Comparison of ENCODE assay signal across 15 cellular contexts in the genomic region with DNA sequence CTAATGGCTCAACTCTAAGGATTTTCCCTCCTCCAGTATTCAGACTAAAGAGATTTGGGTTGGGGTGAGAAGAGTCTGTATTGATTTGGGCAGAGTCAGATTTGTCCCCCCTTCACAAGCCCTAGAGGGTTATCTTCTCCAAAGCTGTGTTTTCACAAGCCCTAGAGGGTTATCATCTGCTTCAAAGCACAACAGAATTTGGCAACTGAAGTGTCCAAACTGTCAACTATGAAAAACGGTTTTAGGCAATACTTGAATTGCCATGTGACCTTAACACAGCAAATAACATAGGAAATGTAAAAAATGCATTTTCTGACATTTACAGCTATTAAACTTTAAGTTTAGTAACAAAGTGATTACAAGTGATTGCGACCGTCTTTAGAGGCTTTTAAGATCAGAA.
DNase-seq lines count a peak whose midpoint lies in the region; ATAC-seq, FAIRE-seq and TF ChIP-seq lines count a peak whose summit lies in the region.
"Had no signal": no experiment of that assay in that cellular context is flagged by ENCODE, and none has a peak within 500 bp of the region (broad histone marks: within the 10 kb centered on the region; RNA-seq: fewer than 3 reads in every experiment).

No MANE protein-coding gene starts in this region.

- H4K8ac ChIP-seq in mesendoderm (ENCODE audit: low read depth, low read length), result no peak overlapping the region

- H3K23ac ChIP-seq in mesendoderm (ENCODE audit: low read length), result no peak overlapping the region

- H3K4me1 Mint-ChIP-seq in Calu3 (ENCODE audit: low read depth, unreplicated experiment), result peaks cover 12% of the 10 kb centered on the region

- H3K9me1 ChIP-seq in endothelial cell of umbilical vein (replicated peaks; ENCODE audit: control insufficient read depth, extremely low read depth, insufficient read depth, low read length), result no peaks in the 10 kb centered on the region

- TF ChIP-seq POLR2A in endothelial cell of umbilical vein (IDR thresholded peaks at IDR 0.05; ENCODE audit: low read depth, low read length), result no peak

- no peak overlapping the region for H3K27ac Mint-ChIP-seq in Calu3 (ENCODE audit: unreplicated experiment)

- H3K79me1 ChIP-seq in mesendoderm (ENCODE audit: low read length), result no peaks in the 10 kb centered on the region

- TF ChIP-seq CTCF in HEK293 (tag by site-specific recombination; IDR thresholded peaks at IDR 0.05), result no peak
- TF ChIP-seq CTCF in endothelial cell of umbilical vein (IDR thresholded peaks at IDR 0.05; ENCODE audit: extremely low read depth in 1 of 2, insufficient read depth in 1 of 2, low read depth in 1 of 2, low read length in 2 of 2), result no peak
- TF ChIP-seq CTCF in Calu3 (IDR thresholded peaks at IDR 0.05; ENCODE audit: unreplicated experiment), result no peak

- no peaks in the 10 kb centered on the region for H3K27me3 ChIP-seq in endothelial cell of umbilical vein (ENCODE audit: control insufficient read depth in 2 of 2, insufficient read depth in 2 of 2, low read length in 2 of 2)
- no peaks in the 10 kb centered on the region for H3K27me3 ChIP-seq in mesendoderm (ENCODE audit: insufficient read depth, low read length, poor library complexity)
- H3K27me3 ChIP-seq: BLaER1 treated with 17β-estradiol and CSF1 and Interleukin-3, amounts not matched to agents 10 nM and 100 nM had no signal

- CTCF ChIA-PET in HEK293 (lab: Yijun Ruan, JAX) (no interaction called here), endothelial cell of umbilical vein (lab: Charles Lee) (interaction anchor here (1.0 to 2.0 kb wide), 5 partner anchors 130 to 1369 kb away, joined by 3 to 10 read pairs (median 3); no protein-coding TSS in a partner anchor), Calu3 (lab: Charles Lee) (no interaction called here)

- H3K4me2 ChIP-seq in endothelial cell of umbilical vein (ENCODE audit: insufficient read depth, low read length), result no peak overlapping the region
- H3K4me2 ChIP-seq in mesendoderm (ENCODE audit: low read length), result no peak overlapping the region
- H3K4me2 ChIP-seq: BLaER1 treated with 17β-estradiol and CSF1 and Interleukin-3, amounts not matched to agents 10 nM and 100 nM had no signal

- DNase-seq in NCI-H226 (peak; percentile 35), endothelial cell of umbilical vein (ENCODE audit: low read depth, low spot score) (peak; percentile 36), mesendoderm (peak; percentile 44), Calu3 (no peak), DMS 273 (lab: John Stamatoyannopoulos, UW; ENCODE audit: unreplicated experiment) (no peak), GM19238 (ENCODE audit: insufficient read length, low spot score) (no peak)
- DNase-seq: H7, NCI-H1436 treated with DMSO at 0.1 percent for 48 hours, NCI-H2081, NCI-H69, SHP77 treated with DMSO at 0.1 percent for 48 hours had no signal

- H3K9ac ChIP-seq in endothelial cell of umbilical vein (replicated peaks; ENCODE audit: extremely low read depth, insufficient read depth, low read length), result no peak overlapping the region
- no peak overlapping the region for H3K9ac ChIP-seq in mesendoderm (ENCODE audit: low read length)
- H3K9ac ChIP-seq: BLaER1 treated with 17β-estradiol and CSF1 and Interleukin-3, amounts not matched to agents 10 nM and 100 nM had no signal

- H3K27ac ChIP-seq in HEK293 (ENCODE audit: extremely low read depth, low read depth, low read length) (no peak overlapping the region), endothelial cell of umbilical vein (ENCODE audit: insufficient read depth, low read depth, low read length) (no peak overlapping the region), mesendoderm (ENCODE audit: low read depth, low read length) (no peak overlapping the region)
- H3K27ac ChIP-seq: BLaER1 treated with 17β-estradiol and CSF1 and Interleukin-3, amounts not matched to agents 10 nM and 100 nM had no signal

- no peak overlapping the region for H2AK5ac ChIP-seq in mesendoderm (ENCODE audit: low read length)

- no peaks in the 10 kb centered on the region for H3K9me3 ChIP-seq in HEK293 (ENCODE audit: control insufficient read depth, insufficient read depth, low read depth, low read length)
- no peaks in the 10 kb centered on the region for H3K9me3 ChIP-seq in endothelial cell of umbilical vein (replicated peaks; ENCODE audit: control insufficient read depth, insufficient read depth, low read length)
- H3K9me3 ChIP-seq: BLaER1 treated with 17β-estradiol and CSF1 and Interleukin-3, amounts not matched to agents 10 nM and 100 nM had no signal

- no peaks in the 10 kb centered on the region for H3K36me3 ChIP-seq in HEK293 (ENCODE audit: control insufficient read depth in 2 of 2, insufficient read depth in 1 of 2, low read length in 2 of 2)
- no peaks in the 10 kb centered on the region for H3K36me3 ChIP-seq in endothelial cell of umbilical vein (ENCODE audit: control insufficient read depth in 2 of 2, extremely low read depth in 1 of 2, insufficient read depth in 2 of 2, low read length in 2 of 2)
- H3K36me3 ChIP-seq in mesendoderm (ENCODE audit: control insufficient read depth, insufficient read depth, low read length), result no peaks in the 10 kb centered on the region
- H3K36me3 ChIP-seq: BLaER1 treated with 17β-estradiol and CSF1 and Interleukin-3, amounts not matched to agents 10 nM and 100 nM had no signal

- dilution Hi-C loops in endothelial cell of umbilical vein (cut with MboI; ENCODE audit: extremely low pct_ligation_motif_present, low sequenced_read_pairs), result no loop called here

- POLR2A ChIA-PET in HEK293 (lab: Yijun Ruan, JAX) (no interaction called here), endothelial cell of umbilical vein (lab: Charles Lee) (no interaction called here)

- no peak overlapping the region for H4K5ac ChIP-seq in mesendoderm (ENCODE audit: low read length)

- intact Hi-C loops in endothelial cell of umbilical vein (cut with micrococcal nuclease), result no loop called here
- intact Hi-C loops in Calu3 (cut with micrococcal nuclease; ENCODE audit: unreplicated experiment), result no loop called here

- no peak overlapping the region for H2BK5ac ChIP-seq in mesendoderm (ENCODE audit: low read length)

- H3K79me2 ChIP-seq in endothelial cell of umbilical vein (ENCODE audit: control insufficient read depth, insufficient read depth, low read length) (no peaks in the 10 kb centered on the region), mesendoderm (ENCODE audit: control insufficient read depth, insufficient read depth, low read length) (no peaks in the 10 kb centered on the region)

- no peak overlapping the region for H2BK120ac ChIP-seq in mesendoderm (ENCODE audit: low read depth, low read length)

- no peak overlapping the region for H3K4ac ChIP-seq in mesendoderm (ENCODE audit: low read depth, low read length)

- H3K56ac ChIP-seq in mesendoderm (ENCODE audit: low read length), result no peak overlapping the region

- no peaks in the 10 kb centered on the region for H3K9me3 Mint-ChIP-seq in Calu3 (ENCODE audit: low read depth, unreplicated experiment)

- H3K4me1 ChIP-seq in HEK293 (ENCODE audit: control insufficient read depth, insufficient read depth, low read length), result peaks cover 10% of the 10 kb centered on the region; the same call in 1 of the 2 replicates
- H3K4me1 ChIP-seq in endothelial cell of umbilical vein (ENCODE audit: control insufficient read depth, extremely low read depth, insufficient read depth, low read length), result peaks cover 20% of the 10 kb centered on the region
- H3K4me1 ChIP-seq in mesendoderm (ENCODE audit: control insufficient read depth, low read depth, low read length), result no peaks in the 10 kb centered on the region

- WGBS in mesendoderm (ENCODE audit: extremely low coverage, insufficient coverage, low lambda C conversion rate), result no CpG with 5 or more reads among the region's 3 CpGs

- no peaks in the 10 kb centered on the region for H3K36me3 Mint-ChIP-seq in Calu3 (ENCODE audit: insufficient read depth, unreplicated experiment)

- no peak overlapping the region for H2BK15ac ChIP-seq in mesendoderm (replicated peaks; ENCODE audit: low read depth)

- H2AFZ ChIP-seq in endothelial cell of umbilical vein (ENCODE audit: low read depth, low read length), result no peak overlapping the region

- H3K4me3 Mint-ChIP-seq in Calu3 (ENCODE audit: low read depth, unreplicated experiment), result no peak overlapping the region

- H3K18ac ChIP-seq in mesendoderm (ENCODE audit: low read length), result no peak overlapping the region

- no peak overlapping the region for H3K4me3 ChIP-seq in HEK293 (ENCODE audit: low read depth, low read length)
- no peak overlapping the region for H3K4me3 ChIP-seq in endothelial cell of umbilical vein (replicated peaks in 1 of 3; ENCODE audit: insufficient read depth in 1 of 3, low read depth in 1 of 3, low read length in 3 of 3)
- H3K4me3 ChIP-seq in mesendoderm (ENCODE audit: low read length), result no peak overlapping the region
- H3K4me3 ChIP-seq: BLaER1 treated with 17β-estradiol and CSF1 and Interleukin-3, amounts not matched to agents 10 nM and 100 nM had no signal

- no peaks in the 10 kb centered on the region for H3K27me3 Mint-ChIP-seq in Calu3 (ENCODE audit: unreplicated experiment)

- no TSS peak for BruUV-seq in endothelial cell of umbilical vein (replicated peaks; lab: Mats Ljungman, UMichigan)
- BruUV-seq in Calu3 (replicated peaks; lab: Mats Ljungman, UMichigan), result no TSS peak

- no peak for FAIRE-seq in endothelial cell of umbilical vein (lab: Jason Lieb, UNC)

- no peak for ATAC-seq in HG02798 (IDR thresholded peaks at IDR 0.05; ENCODE audit: poor library complexity, unreplicated experiment)
- ATAC-seq: Panc1 had no signal

- no peaks in the 10 kb centered on the region for H4K20me1 ChIP-seq in endothelial cell of umbilical vein (replicated peaks; ENCODE audit: control insufficient read depth, extremely low read depth, insufficient read depth, low read length)
- H4K20me1 ChIP-seq: BLaER1 treated with 17β-estradiol and CSF1 and Interleukin-3, amounts not matched to agents 10 nM and 100 nM had no signal

TF ChIP-seq in endothelial cell of umbilical vein, 7 proteins besides CTCF, POLR2A, EP300 and RAD21:
- TF ChIP-seq, protein P1, sequence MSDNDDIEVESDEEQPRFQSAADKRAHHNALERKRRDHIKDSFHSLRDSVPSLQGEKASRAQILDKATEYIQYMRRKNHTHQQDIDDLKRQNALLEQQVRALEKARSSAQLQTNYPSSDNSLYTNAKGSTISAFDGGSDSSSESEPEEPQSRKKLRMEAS (IDR thresholded peaks at IDR 0.05; ENCODE audit: insufficient read depth, insufficient read length), result no peak
- no peak for TF ChIP-seq JUN (IDR thresholded peaks at IDR 0.05; ENCODE audit: borderline replicate concordance, insufficient read depth, insufficient read length, low read depth)
- no peak for TF ChIP-seq POLR2AphosphoS5 (IDR thresholded peaks at IDR 0.05; ENCODE audit: insufficient read depth, low read depth, low read length)
- TF ChIP-seq MYC (IDR thresholded peaks at IDR 0.05; ENCODE audit: low read depth, low read length), result no peak
- TF ChIP-seq EZH2 (IDR thresholded peaks at IDR 0.05; ENCODE audit: borderline replicate concordance, low read depth, low read length, severe bottlenecking), result no peak
- TF ChIP-seq FOS (IDR thresholded peaks at IDR 0.05; ENCODE audit: borderline replicate concordance, insufficient read depth, low read length), result no peak
- no peak for TF ChIP-seq GATA2 (IDR thresholded peaks at IDR 0.05; ENCODE audit: insufficient read depth, insufficient read length, low read depth, low read length)

Comparison
In these comparisons a context has a peak if more than half of its experiments do, and no peak if none do; other contexts are left out.
1. DNase-seq: peak in NCI-H226 (single experiment), endothelial cell of umbilical vein (single experiment) and mesendoderm (single experiment); none in Calu3 (single experiment), DMS 273 (single experiment) and GM19238 (single experiment).